17 cellular contexts compared by ENCODE assay signal in the genomic region with DNA sequence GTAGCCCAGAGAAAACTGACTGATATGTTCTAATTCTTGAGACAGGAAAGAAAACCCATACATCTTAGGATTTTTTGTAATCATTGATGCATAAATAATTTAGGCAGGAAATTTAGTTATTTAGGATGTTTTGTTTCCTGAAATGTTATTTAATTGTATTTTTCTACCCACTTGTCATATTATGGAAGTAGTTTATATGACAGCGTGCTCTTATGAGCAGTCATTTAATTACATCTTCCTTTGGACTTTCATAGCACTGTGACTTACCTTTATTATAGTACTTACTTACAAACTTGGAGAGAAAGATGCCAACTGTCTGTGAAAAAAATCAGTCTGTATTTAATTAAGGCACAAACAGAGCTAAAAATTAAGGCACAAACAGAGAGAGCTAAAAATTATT.
"Had no signal": no experiment of that assay in that cellular context is flagged by ENCODE, and none has a peak within 500 bp of the region (broad histone marks: within the 10 kb centered on the region; RNA-seq: fewer than 3 reads in every experiment).

No MANE protein-coding gene starts in this region.

- H3K27ac Mint-ChIP-seq: activated CD4-positive, alpha-beta memory T cell treated with anti-CD3 and anti-CD28 coated beads for 36 hours; activated naive CD8-positive, alpha-beta T cell treated with anti-CD3 and anti-CD28 coated beads, Interleukin-2, amount 50 U/mL, for 24 hours; activated T-cell treated with anti-CD3 and anti-CD28 coated beads, Interleukin-2, amount 50 U/mL, for 72 hours; stimulated activated effector memory CD8-positive, alpha-beta T cell treated with anti-CD3 and anti-CD28 coated beads, Interleukin-12 subunit alpha, Interleukin-12 subunit beta, amount 100 ng/mL, for 72 hours had no signal

- H3K4me3 Mint-ChIP-seq: activated CD4-positive, alpha-beta memory T cell treated with anti-CD3 and anti-CD28 coated beads for 36 hours; activated naive CD8-positive, alpha-beta T cell treated with anti-CD3 and anti-CD28 coated beads, Interleukin-2, amount 50 U/mL, for 24 hours; activated T-cell treated with anti-CD3 and anti-CD28 coated beads, Interleukin-2, amount 50 U/mL, for 72 hours; stimulated activated effector memory CD8-positive, alpha-beta T cell treated with anti-CD3 and anti-CD28 coated beads, Interleukin-12 subunit alpha, Interleukin-12 subunit beta, amount 100 ng/mL, for 72 hours had no signal

- H3K27me3 Mint-ChIP-seq: activated CD4-positive, alpha-beta memory T cell treated with anti-CD3 and anti-CD28 coated beads for 36 hours had no signal

- H3K9me3 ChIP-seq: right atrium auricular region had no signal

- H3K36me3 ChIP-seq: gastrocnemius medialis, heart right ventricle, left lung, right atrium auricular region, tibial nerve had no signal

- DNase-seq: activated CD4-positive, alpha-beta memory T cell treated with anti-CD3 and anti-CD28 coated beads for 36 hours; activated gamma-delta T cell treated with Interleukin-2 at 50 U/mL for 16 hours; activated naive CD8-positive, alpha-beta T cell treated with anti-CD3 and anti-CD28 coated beads, Interleukin-2, amount 50 U/mL, for 24 hours; activated T-cell treated with anti-CD3 and anti-CD28 coated beads, Interleukin-2, amount 50 U/mL, for 72 hours; central memory CD4-positive, alpha-beta T cell; cortex of kidney; effector memory CD4-positive, alpha-beta T cell; gastrocnemius medialis; heart right ventricle; islet precursor cell; left lung; T-helper 9 cell had no signal

- ATAC-seq: activated naive CD8-positive, alpha-beta T cell treated with anti-CD3 and anti-CD28 coated beads, Interleukin-2, amount 50 U/mL, for 24 hours; activated T-cell treated with anti-CD3 and anti-CD28 coated beads, Interleukin-2, amount 50 U/mL, for 72 hours; gastrocnemius medialis; left lung; stimulated activated effector memory CD8-positive, alpha-beta T cell treated with anti-CD3 and anti-CD28 coated beads, Interleukin-12 subunit alpha, Interleukin-12 subunit beta, amount 100 ng/mL, for 72 hours had no signal

- H3K27ac ChIP-seq: epithelial cell of prostate, gastrocnemius medialis had no signal

- H3K4me3 ChIP-seq: gastrocnemius medialis, heart right ventricle, left lung, right atrium auricular region, skin epidermis, tibial nerve had no signal

- H3K27me3 ChIP-seq: gastrocnemius medialis, heart right ventricle, left lung, right atrium auricular region, tibial nerve had no signal
